Comparison of ENCODE assay signal across 18 cellular contexts in the genomic region with DNA sequence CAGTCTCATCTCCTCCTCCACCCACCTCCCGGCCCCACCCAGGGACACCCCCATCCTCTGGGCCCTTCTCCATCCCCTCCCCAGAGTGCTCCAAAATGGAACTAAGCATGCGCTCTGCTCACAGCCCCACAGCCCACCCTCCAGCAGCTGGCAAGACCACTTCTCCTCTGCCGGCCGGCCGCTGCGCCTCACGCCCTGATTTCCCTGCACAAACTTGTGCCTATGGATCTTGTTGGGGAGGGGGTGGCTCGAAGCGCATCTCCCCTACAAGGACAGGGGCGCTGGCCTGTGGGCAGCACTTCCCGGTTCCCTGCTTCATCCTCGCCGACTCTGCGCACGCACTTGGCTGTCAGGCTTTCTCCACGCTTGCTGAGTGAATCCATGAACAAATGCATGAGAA. TPM values are rescaled to one million over a fixed set of nuclear protein-coding genes. Genes with fewer than 3 reads are reported as not detected.
"Had no signal": no experiment of that assay in that cellular context is flagged by ENCODE, and none has a peak within 500 bp of the region (broad histone marks: within the 10 kb centered on the region; RNA-seq: fewer than 3 reads in every experiment).

No MANE protein-coding gene starts in this region.

- H3K4me3 Mint-ChIP-seq: IgD-negative memory B cell had no signal

- H3K9me3 ChIP-seq: SK-N-SH had no signal

- H3K27ac ChIP-seq: KMS-11 had no signal

- H3K27ac Mint-ChIP-seq: IgD-negative memory B cell had no signal

- H3K9ac ChIP-seq: KMS-11, SK-N-SH had no signal

- H3K9me2 ChIP-seq: SK-N-SH had no signal

- DNase-seq: MV-4-11, NCI-H1048, NCI-H1105, NCI-H1436 treated with DMSO at 0.1 percent for 48 hours, NCI-H1694 treated with DMSO at 0.1 percent for 48 hours, NCI-H1930, NCI-H2081, NCI-H2107, NCI-H2227 treated with DMSO at 0.1 percent for 48 hours, NCI-H526 treated with DMSO at 0.1 percent for 48 hours, NCI-H748 treated with DMSO at 0.1 percent for 48 hours, RPMI8226, SHP77, SK-N-SH, SW 1271 had no signal

- H3K4me2 ChIP-seq: KMS-11, SK-N-SH had no signal

- H3K4me3 ChIP-seq: K562 had no signal

RNA-seq across cellular contexts. Expression of gene BTBD6, which starts 47.7 kb away (rescaled TPM):
- total RNA-seq: K562 had no signal
